In genomic region chr19:32580353-32580900, GRCh38 we compare ENCODE assay signal across 1 cellular context.
TF ChIP-seq lines count a peak whose summit lies in the region.

No MANE protein-coding gene starts in this region.

TF ChIP-seq in K562, 482 proteins besides CTCF, POLR2A, EP300 and RAD21 (continued from another document):
- no peak for TF ChIP-seq BRF2 (IDR thresholded peaks at IDR 0.05; ENCODE audit: borderline replicate concordance, insufficient read depth, insufficient read length)
- TF ChIP-seq IRF2 (CRISPR knock-in tag; IDR thresholded peaks at IDR 0.05) = no peak
- 0 out of 2 replicates have a peak, but pooled peaks have one; percentile 51 for TF ChIP-seq ELF4 (CRISPR knock-in tag; IDR thresholded peaks at IDR 0.05)
- TF ChIP-seq ZKSCAN8 (CRISPR knock-in tag; IDR thresholded peaks at IDR 0.05) = no peak
- TF ChIP-seq ZBTB9 (CRISPR knock-in tag; IDR thresholded peaks at IDR 0.05) = no peak
- TF ChIP-seq ZNF12 (CRISPR knock-in tag; IDR thresholded peaks at IDR 0.05) = no peak
- no peak for TF ChIP-seq ZSCAN32 (CRISPR knock-in tag; IDR thresholded peaks at IDR 0.05)
- TF ChIP-seq ZC3H4 (CRISPR knock-in tag; IDR thresholded peaks at IDR 0.05; ENCODE audit: borderline replicate concordance) = no peak
- no peak for TF ChIP-seq NR4A1 (CRISPR knock-in tag; IDR thresholded peaks at IDR 0.05)
- no peak for TF ChIP-seq NR4A1 (tag; IDR thresholded peaks at IDR 0.05)
- peak; percentile 54; the same call in 1 of the 2 replicates for TF ChIP-seq ETV1 (tag; conservative IDR thresholded peaks at IDR 0.05; ENCODE audit: low read depth)
- peak in 1 of 2 experiments; percentile 4; a peak in 1 of 4 replicates for TF ChIP-seq MNT (conservative IDR thresholded peaks at IDR 0.05)
- TF ChIP-seq HES1 (IDR thresholded peaks at IDR 0.05; ENCODE audit: low read depth) = no peak
- 0 out of 2 replicates have a peak, but pooled peaks have one; percentile 66 for TF ChIP-seq ZNF695 (CRISPR knock-in tag; IDR thresholded peaks at IDR 0.05)
- TF ChIP-seq UBTF (IDR thresholded peaks at IDR 0.05; ENCODE audit: borderline replicate concordance in 1 of 2, low read depth in 2 of 2, low read length in 2 of 2) = no peak
- TF ChIP-seq HDAC2 (IDR thresholded peaks at IDR 0.05) = 0 out of 2 replicates have a peak, but pooled peaks have one; percentile 59
- TF ChIP-seq CC2D1A (IDR thresholded peaks at IDR 0.05) = no peak
- TF ChIP-seq RUNX1 (IDR thresholded peaks at IDR 0.05; ENCODE audit: low read depth) = no peak
- TF ChIP-seq SP1 (CRISPR knock-in tag; IDR thresholded peaks at IDR 0.05) = peak; percentile 10; the same call in 1 of the 2 replicates
- TF ChIP-seq DEAF1 (CRISPR knock-in tag; IDR thresholded peaks at IDR 0.05) = 0 out of 2 replicates have a peak, but pooled peaks have one; percentile 11
- no peak for TF ChIP-seq TSHZ1 (CRISPR knock-in tag; IDR thresholded peaks at IDR 0.05)
- no peak for TF ChIP-seq ZBTB40 (IDR thresholded peaks at IDR 0.05)
- no peak for TF ChIP-seq ZBTB40 (CRISPR knock-in tag; IDR thresholded peaks at IDR 0.05)
- peak; percentile 48; the same call in 1 of the 2 replicates for TF ChIP-seq ZNF384 (IDR thresholded peaks at IDR 0.05; ENCODE audit: low read depth, low read length)
- no peak for TF ChIP-seq ZNF57 (CRISPR knock-in tag; IDR thresholded peaks at IDR 0.05)
- TF ChIP-seq SMAD4 (CRISPR knock-in tag; conservative IDR thresholded peaks at IDR 0.05) = 0 out of 2 replicates have a peak, but pooled peaks have one; percentile 10
- 0 out of 2 replicates have a peak, but pooled peaks have one; percentile 32 for TF ChIP-seq BCOR (IDR thresholded peaks at IDR 0.05)
- no peak for TF ChIP-seq ZNF75A (CRISPR knock-in tag; IDR thresholded peaks at IDR 0.05)
- TF ChIP-seq ZNF655 (CRISPR knock-in tag; IDR thresholded peaks at IDR 0.05) = no peak
- TF ChIP-seq ARID1B (IDR thresholded peaks at IDR 0.05) = no peak
- no peak for TF ChIP-seq BRCA1 (IDR thresholded peaks at IDR 0.05)
- TF ChIP-seq BRCA1 (CRISPR knock-in tag; IDR thresholded peaks at IDR 0.05) = no peak
- no peak for TF ChIP-seq HMG20B (CRISPR knock-in tag; IDR thresholded peaks at IDR 0.05)
- TF ChIP-seq HDAC8 (tag; IDR thresholded peaks at IDR 0.05) = no peak
- TF ChIP-seq MCM2 (IDR thresholded peaks at IDR 0.05; ENCODE audit: low read depth) = no peak
- no peak for TF ChIP-seq CEBPB (tag; IDR thresholded peaks at IDR 0.05)
- no peak for TF ChIP-seq MEIS2 (IDR thresholded peaks at IDR 0.05; ENCODE audit: partially characterized antibody)
- TF ChIP-seq MYNN (IDR thresholded peaks at IDR 0.05) = no peak
- TF ChIP-seq MYNN (CRISPR knock-in tag; IDR thresholded peaks at IDR 0.05) = no peak
TF ChIP-seq in K562: peak in this region for 17.
